In the genomic region with DNA sequence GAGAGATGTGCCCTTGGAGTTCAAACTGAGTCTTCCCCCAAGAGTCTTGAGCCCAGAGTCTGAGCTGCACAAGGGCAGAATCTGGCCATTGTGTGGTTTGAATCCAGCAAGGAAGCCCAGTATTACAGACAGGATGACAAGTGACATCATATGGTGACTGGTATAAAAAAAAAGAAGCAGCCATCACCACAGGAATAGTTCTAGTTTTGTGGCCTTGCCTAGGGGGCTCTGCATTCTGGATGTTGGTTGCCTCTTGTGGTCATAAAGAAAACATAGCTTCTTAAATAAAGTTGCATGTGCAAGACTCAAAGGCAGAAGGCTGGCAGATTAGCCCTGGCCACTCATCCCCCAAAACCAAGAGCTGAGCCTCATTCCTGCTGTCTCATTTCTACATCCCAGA, we compare ENCODE assay signal across 22 cellular contexts. TPM values are rescaled to one million over a fixed set of nuclear protein-coding genes. Genes with fewer than 3 reads are reported as not detected.
"Had no signal": no experiment of that assay in that cellular context is flagged by ENCODE, and none has a peak within 500 bp of the region (broad histone marks: within the 10 kb centered on the region; RNA-seq: fewer than 3 reads in every experiment).

No MANE protein-coding gene starts in this region.

- ATAC-seq: activated T-cell treated with anti-CD3 and anti-CD28 coated beads, Interleukin-2, amount 50 U/mL, for 4 hours; effector memory CD8-positive, alpha-beta T cell; gastrocnemius medialis; heart right ventricle; sciatic nerve; stimulated activated naive CD8-positive, alpha-beta T cell treated with anti-CD3 and anti-CD28 coated beads, Interleukin-15, amount 100 ng/mL, for 72 hours had no signal

- H3K36me3 ChIP-seq: adrenal gland, gastrocnemius medialis, heart right ventricle, ovary, spleen, upper lobe of left lung, WERI-Rb-1 had no signal

- H3K27me3 ChIP-seq: adrenal gland, gastrocnemius medialis, heart right ventricle, ovary, spleen, upper lobe of left lung had no signal

- H3K9me3 ChIP-seq: adrenal gland, gastrocnemius medialis, heart right ventricle, ovary, spleen, upper lobe of left lung had no signal

- H3K4me3 ChIP-seq: adrenal gland, gastrocnemius medialis, heart right ventricle, ovary, spleen, upper lobe of left lung had no signal

- DNase-seq: activated CD4-positive, alpha-beta memory T cell treated with anti-CD3 and anti-CD28 coated beads, Interleukin-2, amount 10 ng/mL, durations not matched to agents 7 days and 5 days; activated effector memory CD4-positive, alpha-beta T cell treated with anti-CD3 and anti-CD28 coated beads, Interleukin-2, amount 50 U/mL, for 16 hours; activated T-cell treated with anti-CD3 and anti-CD28 coated beads, Interleukin-2, amount 50 U/mL, for 4 hours; adrenal gland; dermis blood vessel endothelial cell; effector memory CD8-positive, alpha-beta T cell; gastrocnemius medialis; heart right ventricle; nephron progenitor cell; ovary; spleen; stimulated activated CD4-positive, alpha-beta T cell treated with anti-CD3 and anti-CD28 coated beads, Interleukin-1b, Interleukin-23, amount 100 ng/mL, for 48 hours; stimulated activated naive CD8-positive, alpha-beta T cell treated with anti-CD3 and anti-CD28 coated beads, Interleukin-15, amount 100 ng/mL, for 72 hours; T1000; upper lobe of left lung; WERI-Rb-1 had no signal

- H3K4me1 ChIP-seq: adrenal gland, gastrocnemius medialis, spleen, upper lobe of left lung had no signal

- H3K27ac ChIP-seq: adrenal gland, epithelial cell of prostate, gastrocnemius medialis, heart right ventricle, ovary, spleen, upper lobe of left lung, WERI-Rb-1 had no signal

RNA-seq across cellular contexts. Expression of a gene that starts 16.8 kb away (rescaled TPM):
- total RNA-seq: activated CD4-positive, alpha-beta memory T cell treated with anti-CD3 and anti-CD28 coated beads, Interleukin-2, amount 10 ng/mL, durations not matched to agents 7 days and 5 days; activated T-cell treated with anti-CD3 and anti-CD28 coated beads, Interleukin-2, amount 50 U/mL, for 4 hours; adrenal gland; chondrocyte; dermis blood vessel endothelial cell; gastrocnemius medialis; heart right ventricle; lower leg skin; ovary; pulmonary artery endothelial cell; sciatic nerve; spleen; temporal lobe; upper lobe of left lung had no signal
- polyA plus RNA-seq: adrenal gland, heart right ventricle, ovary, spleen had no signal

RNA-seq across cellular contexts. Expression of a gene that starts 44.3 kb away (rescaled TPM):
- total RNA-seq: activated CD4-positive, alpha-beta memory T cell treated with anti-CD3 and anti-CD28 coated beads, Interleukin-2, amount 10 ng/mL, durations not matched to agents 7 days and 5 days; activated T-cell treated with anti-CD3 and anti-CD28 coated beads, Interleukin-2, amount 50 U/mL, for 4 hours; chondrocyte; gastrocnemius medialis; pulmonary artery endothelial cell; spleen had no signal
- polyA plus RNA-seq: spleen had no signal
